ENCODE assay signal across 9 cellular contexts in genomic region chr10:103276941-103277712, GRCh38. TPM values are rescaled to one million over a fixed set of nuclear protein-coding genes. Genes with fewer than 3 reads are reported as not detected.
DNase-seq lines count a peak whose midpoint lies in the region; ATAC-seq and TF ChIP-seq lines count a peak whose summit lies in the region.
"Had no signal": no experiment of that assay in that cellular context is flagged by ENCODE, and none has a peak within 500 bp of the region (broad histone marks: within the 10 kb centered on the region; RNA-seq: fewer than 3 reads in every experiment).

TSS of gene INA (plus strand) at chr10:103277138. CDS start at chr10:103277212, 74 bp downstream.

- H2AFZ ChIP-seq in osteoblast (ENCODE audit: low read length), result peak within 1 kb of the TSS; percentile 56

- no peaks in the 10 kb centered on the region for H3K79me2 ChIP-seq in osteoblast (ENCODE audit: insufficient read depth, low read length)

- H3K27ac ChIP-seq in VCaP (peak within 1 kb of the TSS; percentile 78), osteoblast (ENCODE audit: low read depth, low read length) (no peak within 1 kb of the TSS)

- TF ChIP-seq RAD21 in Ishikawa (IDR thresholded peaks at IDR 0.05; ENCODE audit: low read depth), result peak; percentile 33; the same call in 1 of the 2 replicates

- H3K4me3 ChIP-seq in epithelial cell of proximal tubule (ENCODE audit: low read depth, low read length), result peak within 1 kb of the TSS; percentile 40
- peak within 1 kb of the TSS; percentile 57 for H3K4me3 ChIP-seq in osteoblast (ENCODE audit: insufficient read depth, low read length)

- DNase-seq in DMS79 treated with DMSO at 0.1 percent for 48 hours (lab: John Stamatoyannopoulos, UW), result peak; percentile 56
- no peak for DNase-seq in epithelial cell of proximal tubule (ENCODE audit: low read depth)
- DNase-seq in osteoblast (ENCODE audit: insufficient read length, low spot score, missing footprints), result peak; percentile 74
- DNase-seq in epidermal melanocyte (ENCODE audit: insufficient read length, low spot score), result no peak

- H4K20me1 ChIP-seq in osteoblast (ENCODE audit: insufficient read depth, low read length), result no peaks in the 10 kb centered on the region

- TF ChIP-seq EP300 in Ishikawa (IDR thresholded peaks at IDR 0.05; ENCODE audit: borderline replicate concordance), result peak; percentile 29

- peaks cover 8% of the 10 kb centered on the region for H3K4me1 ChIP-seq in osteoblast (ENCODE audit: insufficient read depth, low read length)

- ATAC-seq in HG02588 (IDR thresholded peaks at IDR 0.05; ENCODE audit: unreplicated experiment) (no peak), HG02884 (IDR thresholded peaks at IDR 0.05; ENCODE audit: unreplicated experiment) (no peak)

- H3K9me3 ChIP-seq in osteoblast (ENCODE audit: low read depth, low read length), result no peaks in the 10 kb centered on the region

- H3K4me2 ChIP-seq in osteoblast (ENCODE audit: insufficient read depth, low read length), result peak within 1 kb of the TSS; percentile 64

- no peak; the same call in 1 of the 2 replicates for TF ChIP-seq CTCF in VCaP (conservative IDR thresholded peaks at IDR 0.05)
- TF ChIP-seq CTCF in epithelial cell of proximal tubule (conservative IDR thresholded peaks at IDR 0.05; ENCODE audit: low read depth, low read length), result no peak
- no peak for TF ChIP-seq CTCF in osteoblast (IDR thresholded peaks at IDR 0.05; ENCODE audit: extremely low read depth, low read depth, low read length)

- no peaks in the 10 kb centered on the region for H3K36me3 ChIP-seq in osteoblast (ENCODE audit: insufficient read depth, low read length)

- peaks cover 71% of the 10 kb centered on the region for H3K27me3 ChIP-seq in osteoblast (ENCODE audit: insufficient read depth, low read length)

TF ChIP-seq in Ishikawa, 13 proteins besides CTCF, POLR2A, EP300 and RAD21:
- TF ChIP-seq TAF1 (IDR thresholded peaks at IDR 0.05; ENCODE audit: low read depth), result peak; percentile 37; the same call in 1 of the 2 replicates
- peak; percentile 42; the same call in 1 of the 2 replicates for TF ChIP-seq EGR1 (IDR thresholded peaks at IDR 0.05)
- peak; percentile 56; the same call in 1 of the 2 replicates for TF ChIP-seq ZBTB7A (IDR thresholded peaks at IDR 0.05; ENCODE audit: low read depth)
- peak; percentile 53; the same call in 1 of the 2 replicates for TF ChIP-seq TCF12 (IDR thresholded peaks at IDR 0.05; ENCODE audit: low read depth)
- TF ChIP-seq TEAD4 (IDR thresholded peaks at IDR 0.05), result peak; percentile 15; the same call in 1 of the 2 replicates
- TF ChIP-seq USF1 (IDR thresholded peaks at IDR 0.05), result no peak
- no peak for TF ChIP-seq FOXM1 (IDR thresholded peaks at IDR 0.05; ENCODE audit: borderline replicate concordance, low read depth)
- TF ChIP-seq NFIC (IDR thresholded peaks at IDR 0.05), result peak; percentile 77
- TF ChIP-seq REST (IDR thresholded peaks at IDR 0.05; ENCODE audit: low read depth), result no peak; the same call in 1 of the 2 replicates
- TF ChIP-seq MAX (IDR thresholded peaks at IDR 0.05), result peak; percentile 98
- TF ChIP-seq CREB1 (IDR thresholded peaks at IDR 0.05; ENCODE audit: low read depth), result no peak
- TF ChIP-seq YY1 (IDR thresholded peaks at IDR 0.05; ENCODE audit: low read depth), result peak; percentile 43; the same call in 1 of the 2 replicates
- no peak; the same call in 1 of the 2 replicates for TF ChIP-seq CEBPB (IDR thresholded peaks at IDR 0.05)
TF ChIP-seq in Ishikawa: peak in this region for 8.

RNA-seq across cellular contexts. Expression of gene INA, which starts in this region (rescaled TPM):
- 6.5 and 18.4 TPM in 2 replicates for total RNA-seq in epithelial cell of proximal tubule
- total RNA-seq in osteoblast, result 0.29 and 0.36 TPM in 2 replicates
- total RNA-seq: M059J had no signal

Comparison
In these comparisons a context has a peak if more than half of its experiments do, and no peak if none do; other contexts are left out.
1. Peak in DNase-seq, H3K4me3 ChIP-seq and H3K4me2 ChIP-seq in osteoblast; RNA of the gene not detected or under 1 TPM.